1 cellular context compared by ENCODE assay signal in genomic region chr9:121735065-121735791, GRCh38.
TF ChIP-seq lines count a peak whose summit lies in the region.

No MANE protein-coding gene starts in this region.

TF ChIP-seq in HepG2, 621 proteins besides CTCF, POLR2A, EP300 and RAD21 (continued from another document):
- TF ChIP-seq HMGXB3 (CRISPR knock-in tag; IDR thresholded peaks at IDR 0.05; ENCODE audit: borderline replicate concordance): no peak
- TF ChIP-seq ZNF720 (CRISPR knock-in tag; IDR thresholded peaks at IDR 0.05): no peak
- no peak for TF ChIP-seq SOX6 (IDR thresholded peaks at IDR 0.05)
- 0 out of 2 replicates have a peak, but pooled peaks have one; percentile 9 for TF ChIP-seq SOX6 (CRISPR knock-in tag; IDR thresholded peaks at IDR 0.05)
- TF ChIP-seq ZBTB1 (CRISPR knock-in tag; IDR thresholded peaks at IDR 0.05; ENCODE audit: borderline replicate concordance): no peak
- peak; percentile 51 for TF ChIP-seq SRSF1 (optimal IDR thresholded peaks at IDR 0.05; ENCODE audit: low read depth, low read length)
- TF ChIP-seq ZFP36 (IDR thresholded peaks at IDR 0.05; ENCODE audit: borderline replicate concordance, low read depth, low read length, partially characterized antibody): no peak
- TF ChIP-seq MYC (CRISPR knock-in tag; IDR thresholded peaks at IDR 0.05; ENCODE audit: borderline replicate concordance): peak; percentile 27; the same call in 1 of the 2 replicates
- peak; percentile 77 for TF ChIP-seq STAG1 (CRISPR knock-in tag; IDR thresholded peaks at IDR 0.05)
- TF ChIP-seq NCOA1 (CRISPR knock-in tag; IDR thresholded peaks at IDR 0.05): no peak
- TF ChIP-seq ZNF281 (CRISPR knock-in tag; IDR thresholded peaks at IDR 0.05; ENCODE audit: borderline replicate concordance): no peak
- 0 out of 2 replicates have a peak, but pooled peaks have one; percentile 26 for TF ChIP-seq TBX2 (CRISPR knock-in tag; IDR thresholded peaks at IDR 0.05; ENCODE audit: borderline replicate concordance)
- TF ChIP-seq SMC3 (IDR thresholded peaks at IDR 0.05; ENCODE audit: low read length): peak; percentile 74
- TF ChIP-seq ZNF7 (CRISPR knock-in tag; IDR thresholded peaks at IDR 0.05): peak; percentile 98
- 0 out of 2 replicates have a peak, but pooled peaks have one; percentile 33 for TF ChIP-seq BCL3 (CRISPR knock-in tag; IDR thresholded peaks at IDR 0.05)
- peak; percentile 23; the same call in 1 of the 2 replicates for TF ChIP-seq SALL1 (CRISPR knock-in tag; IDR thresholded peaks at IDR 0.05)
- TF ChIP-seq YY1 (IDR thresholded peaks at IDR 0.05; ENCODE audit: insufficient read depth, insufficient replicate concordance, low read depth, low read length): no peak
- TF ChIP-seq MED1 (CRISPR knock-in tag; IDR thresholded peaks at IDR 0.05): 0 out of 2 replicates have a peak, but pooled peaks have one; percentile 28
- peak; percentile 25; the same call in 1 of the 2 replicates for TF ChIP-seq CBX5 (CRISPR knock-in tag; IDR thresholded peaks at IDR 0.05; ENCODE audit: borderline replicate concordance)
- TF ChIP-seq EED (CRISPR knock-in tag; IDR thresholded peaks at IDR 0.05): 0 out of 2 replicates have a peak, but pooled peaks have one; percentile 25
- TF ChIP-seq KDM4B (CRISPR knock-in tag; IDR thresholded peaks at IDR 0.05): 0 out of 2 replicates have a peak, but pooled peaks have one; percentile 36
- 0 out of 2 replicates have a peak, but pooled peaks have one; percentile 24 for TF ChIP-seq ZNF263 (CRISPR knock-in tag; IDR thresholded peaks at IDR 0.05)
- TF ChIP-seq ZNF597 (CRISPR knock-in tag; IDR thresholded peaks at IDR 0.05): no peak
- peak; percentile 37; the same call in 1 of the 2 replicates for TF ChIP-seq PRDM10 (CRISPR knock-in tag; IDR thresholded peaks at IDR 0.05; ENCODE audit: low read depth)
- TF ChIP-seq ZNF691 (CRISPR knock-in tag; IDR thresholded peaks at IDR 0.05; ENCODE audit: borderline replicate concordance, low read depth): no peak
- TF ChIP-seq MEIS2 (CRISPR knock-in tag; IDR thresholded peaks at IDR 0.05): 0 out of 2 replicates have a peak, but pooled peaks have one; percentile 28
- TF ChIP-seq IRF2 (CRISPR knock-in tag; IDR thresholded peaks at IDR 0.05): peak; percentile 67; the same call in 1 of the 2 replicates
- 0 out of 2 replicates have a peak, but pooled peaks have one; percentile 21 for TF ChIP-seq ZGPAT (CRISPR knock-in tag; IDR thresholded peaks at IDR 0.05)
- TF ChIP-seq ELK4 (CRISPR knock-in tag; IDR thresholded peaks at IDR 0.05; ENCODE audit: borderline replicate concordance): no peak
- no peak for TF ChIP-seq PAX8 (CRISPR knock-in tag; IDR thresholded peaks at IDR 0.05; ENCODE audit: borderline replicate concordance)
- TF ChIP-seq STAT6 (CRISPR knock-in tag; IDR thresholded peaks at IDR 0.05; ENCODE audit: borderline replicate concordance): no peak
- TF ChIP-seq FOXP1 (IDR thresholded peaks at IDR 0.05): no peak
- no peak for TF ChIP-seq FOXP1 (CRISPR knock-in tag; IDR thresholded peaks at IDR 0.05)
